In the genomic region with DNA sequence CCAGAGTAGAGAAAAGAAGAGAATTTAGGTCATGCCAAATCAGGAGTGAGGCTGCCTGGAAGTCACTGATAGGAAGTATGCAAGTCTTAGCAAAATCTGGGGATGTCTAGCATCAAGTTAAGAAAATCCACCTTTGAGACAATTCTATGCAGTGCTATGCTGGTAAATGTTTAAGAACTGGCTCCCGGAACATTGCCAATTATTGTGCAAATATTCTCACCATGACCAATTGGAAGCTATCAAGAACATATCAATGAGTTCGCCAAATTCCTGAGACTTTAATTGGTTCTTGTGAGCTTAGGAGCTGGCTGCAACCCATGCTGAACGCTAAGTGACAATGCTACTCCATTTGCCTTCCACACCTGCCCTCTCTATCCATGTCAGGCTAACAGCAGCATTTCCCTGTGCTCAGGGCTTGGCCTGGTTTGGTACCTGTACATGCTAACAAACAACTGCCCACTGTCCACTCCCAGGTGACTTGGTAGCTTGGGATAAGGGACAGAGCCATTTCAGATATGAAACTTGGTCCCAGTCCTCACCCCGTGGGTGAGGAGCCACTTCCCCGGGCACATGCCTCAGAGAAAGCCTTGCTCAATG, we compare ENCODE assay signal across 18 cellular contexts.
A peak's percentile ranks its signal among the peaks of the same experiment; 100 is the strongest.
DNase-seq lines count a peak whose midpoint lies in the region; ATAC-seq, FAIRE-seq and TF ChIP-seq lines count a peak whose summit lies in the region.
"Had no signal": no experiment of that assay in that cellular context is flagged by ENCODE, and none has a peak within 500 bp of the region (broad histone marks: within the 10 kb centered on the region; RNA-seq: fewer than 3 reads in every experiment).

No MANE protein-coding gene starts in this region.

- no TSS peak for BruUV-seq in HepG2 (replicated peaks; lab: Mats Ljungman, UMichigan)

- H3K27ac ChIP-seq in liver (ENCODE audit: low read depth in 1 of 2, low read length in 2 of 2) (peak overlapping the region; percentile 55 to 72), HepG2 (ENCODE audit: extremely low read length, insufficient read depth, low read length) (no peak overlapping the region), neuronal stem cell (replicated peaks; ENCODE audit: low read length) (no peak overlapping the region)
- H3K27ac ChIP-seq: 22Rv1, GM23248, HL-60, RWPE1 had no signal

- no peaks in the 10 kb centered on the region for H3K4me1 Mint-ChIP-seq in activated CD4-positive, alpha-beta memory T cell treated with anti-CD3 and anti-CD28 coated beads, Interleukin-2, amount 10 ng/mL, durations not matched to agents 7 days and 5 days
- H3K4me1 Mint-ChIP-seq: B cell; CD4-positive, CD25-positive, alpha-beta regulatory T cell had no signal

- H3K79me2 ChIP-seq in HepG2 (ENCODE audit: insufficient read depth, low read length): no peaks in the 10 kb centered on the region

- CTCF ChIA-PET in HepG2 (lab: Yijun Ruan, JAX; ENCODE audit: low intra/inter-chr PET ratio, low total read pairs): no interaction called here
- CTCF ChIA-PET in activated CD4-positive, alpha-beta memory T cell treated with anti-CD3 and anti-CD28 coated beads, Interleukin-2, amount 10 ng/mL, durations not matched to agents 7 days and 5 days (lab: Charles Lee): no interaction called here

- POLR2A ChIA-PET in HepG2 (lab: Yijun Ruan, JAX): no interaction called here
- POLR2A ChIA-PET in activated CD4-positive, alpha-beta memory T cell treated with anti-CD3 and anti-CD28 coated beads, Interleukin-2, amount 10 ng/mL, durations not matched to agents 7 days and 5 days (lab: Charles Lee): no interaction called here

- H2BK5ac ChIP-seq in neuronal stem cell (ENCODE audit: low read length): no peak overlapping the region

- no peak overlapping the region for H3K4ac ChIP-seq in neuronal stem cell (ENCODE audit: low read length)

- no peak for DNase-seq in HepG2 (ENCODE audit: low spot score)
- peak; percentile 39 for DNase-seq in left kidney (ENCODE audit: low read depth, low spot score)
- DNase-seq in neuronal stem cell (ENCODE audit: low spot score): no peak
- no peak for DNase-seq in activated CD4-positive, alpha-beta memory T cell treated with anti-CD3 and anti-CD28 coated beads, Interleukin-2, amount 10 ng/mL, durations not matched to agents 7 days and 5 days
- no peak for DNase-seq in RKO (ENCODE audit: low spot score)
- DNase-seq: CD4-positive, CD25-positive, alpha-beta regulatory T cell; DMS79; GM23248; NCI-H187 treated with DMSO at 0.1 percent for 48 hours; NCI-H345; NCI-H526 treated with DMSO at 0.1 percent for 48 hours had no signal

- 65% methylated on average over 5 of the region's 5 CpGs for WGBS in liver
- 33% methylated on average over 4 of the region's 5 CpGs for WGBS in HepG2 (ENCODE audit: low lambda C conversion rate)
- WGBS in neuronal stem cell (ENCODE audit: extremely low coverage in 2 of 2, insufficient read length in 2 of 2, insufficient replicate concordance in 1 of 2), 2 donors: no CpG with 5 or more reads among the region's 5 CpGs

- H2BK120ac ChIP-seq in neuronal stem cell (ENCODE audit: low read depth, low read length): no peak overlapping the region

- H3K4me1 ChIP-seq in liver (ENCODE audit: control insufficient read depth in 4 of 4, insufficient read depth in 4 of 4, low read length in 3 of 4): peaks cover 0 to 62% (median 44%) of the 10 kb centered on the region in 4 donors
- peaks cover 23% of the 10 kb centered on the region for H3K4me1 ChIP-seq in HepG2 (ENCODE audit: insufficient read depth, low read length)
- H3K4me1 ChIP-seq in neuronal stem cell (ENCODE audit: control insufficient read depth in 2 of 2, insufficient read depth in 1 of 2, low read depth in 1 of 2, low read length in 2 of 2): peaks cover 0 to 1% of the 10 kb centered on the region in 2 donors

- H3K4me3 Mint-ChIP-seq in activated CD4-positive, alpha-beta memory T cell treated with anti-CD3 and anti-CD28 coated beads, Interleukin-2, amount 10 ng/mL, durations not matched to agents 7 days and 5 days: no peak overlapping the region
- H3K4me3 Mint-ChIP-seq: B cell; CD4-positive, CD25-positive, alpha-beta regulatory T cell had no signal

- H2AK5ac ChIP-seq in neuronal stem cell (ENCODE audit: low read depth, low read length): no peak overlapping the region

- H3K9ac ChIP-seq in liver (ENCODE audit: low read depth in 1 of 2, low read length in 2 of 2) (no peak overlapping the region), HepG2 (ENCODE audit: insufficient read depth, low read depth, low read length) (no peak overlapping the region), neuronal stem cell (ENCODE audit: low read depth, low read length, poor library complexity) (no peak overlapping the region)
- H3K9ac ChIP-seq: GM23248 had no signal

- no peak overlapping the region for H3K14ac ChIP-seq in neuronal stem cell (ENCODE audit: low read length)

- no peak overlapping the region for H2BK12ac ChIP-seq in neuronal stem cell (ENCODE audit: low read length)

- H3K4me3 ChIP-seq in liver (ENCODE audit: low read depth in 1 of 3, low read length in 3 of 3) (no peak overlapping the region), HepG2 (replicated peaks in 1 of 3; ENCODE audit: insufficient read depth in 1 of 3, low read depth in 2 of 3, low read length in 3 of 3) (no peak overlapping the region), neuronal stem cell (ENCODE audit: low read length in 2 of 2) (no peak overlapping the region)
- H3K4me3 ChIP-seq: GM23248 had no signal

- H3K9me3 ChIP-seq in liver (ENCODE audit: control insufficient read depth in 4 of 4, low read length in 3 of 4) (peaks cover 0 to 2% (median 0%) of the 10 kb centered on the region in 4 donors), HepG2 (ENCODE audit: low read length) (no peaks in the 10 kb centered on the region), neuronal stem cell (replicated peaks in 1 of 2; ENCODE audit: control insufficient read depth in 2 of 2, insufficient read depth in 1 of 2, low read depth in 1 of 2, low read length in 2 of 2) (no peaks in the 10 kb centered on the region)

- no peak overlapping the region for H4K91ac ChIP-seq in neuronal stem cell (ENCODE audit: low read depth, low read length, poor library complexity)

- H3K36me3 ChIP-seq in liver (ENCODE audit: control insufficient read depth in 4 of 4, insufficient read depth in 3 of 4, low read depth in 1 of 4, low read length in 3 of 4) (no peaks in the 10 kb centered on the region), HepG2 (replicated peaks in 1 of 2; ENCODE audit: control insufficient read depth in 1 of 2, insufficient read depth in 2 of 2, low read length in 2 of 2) (no peaks in the 10 kb centered on the region), neuronal stem cell (replicated peaks in 1 of 2; ENCODE audit: control insufficient read depth in 2 of 2, insufficient read depth in 2 of 2, low read length in 2 of 2) (no peaks in the 10 kb centered on the region)

- TF ChIP-seq POLR2A in HepG2 (IDR thresholded peaks at IDR 0.05; ENCODE audit: insufficient read depth in 1 of 2, low read depth in 2 of 2, low read length in 2 of 2): no peak

- H3K4me2 ChIP-seq in HepG2 (ENCODE audit: low read depth, low read length): no peak overlapping the region
- no peak overlapping the region for H3K4me2 ChIP-seq in neuronal stem cell (ENCODE audit: insufficient read depth, low read length, poor library complexity, severe bottlenecking)

- no peak overlapping the region for H3K27ac Mint-ChIP-seq in activated CD4-positive, alpha-beta memory T cell treated with anti-CD3 and anti-CD28 coated beads, Interleukin-2, amount 10 ng/mL, durations not matched to agents 7 days and 5 days
- H3K27ac Mint-ChIP-seq: B cell; CD4-positive, CD25-positive, alpha-beta regulatory T cell had no signal

- H3K27me3 ChIP-seq in liver (ENCODE audit: control insufficient read depth in 4 of 4, insufficient read depth in 4 of 4, low read length in 3 of 4) (no peaks in the 10 kb centered on the region), HepG2 (ENCODE audit: control insufficient read depth in 1 of 2, insufficient read depth in 2 of 2, low read length in 2 of 2) (no peaks in the 10 kb centered on the region; a peak in 1 of 5 replicates), neuronal stem cell (ENCODE audit: control insufficient read depth in 3 of 3, insufficient read depth in 3 of 3, low read depth in 1 of 3, low read length in 3 of 3) (peaks cover 0 to 13% (median 0%) of the 10 kb centered on the region in 3 experiments)

- peak overlapping the region; percentile 7 for H3K18ac ChIP-seq in neuronal stem cell (ENCODE audit: low read length)

- TF ChIP-seq CTCF in liver (IDR thresholded peaks at IDR 0.05; ENCODE audit: low read depth, low read length, missing input control): no peak
- no peak for TF ChIP-seq CTCF in HepG2 (CRISPR knock-in tag; IDR thresholded peaks at IDR 0.05)

- intact Hi-C loops in HepG2 (cut with micrococcal nuclease; ENCODE audit: unreplicated experiment): no loop called here

- H2AFZ ChIP-seq in HepG2 (ENCODE audit: low read length) (no peak overlapping the region), neuronal stem cell (ENCODE audit: low read length) (no peak overlapping the region)
- H2AFZ ChIP-seq: GM23248 had no signal

- no peak overlapping the region for H4K8ac ChIP-seq in neuronal stem cell (ENCODE audit: low read depth, low read length)

- H3K79me1 ChIP-seq in neuronal stem cell (ENCODE audit: low read depth, low read length): no peaks in the 10 kb centered on the region

- no peak for FAIRE-seq in HepG2 (lab: Jason Lieb, UNC)

- ATAC-seq in HepG2 (no peak), GM21786 (IDR thresholded peaks at IDR 0.05; ENCODE audit: unreplicated experiment) (no peak), GM21390 (IDR thresholded peaks at IDR 0.05; ENCODE audit: unreplicated experiment) (no peak)

- H3K36me3 Mint-ChIP-seq in activated CD4-positive, alpha-beta memory T cell treated with anti-CD3 and anti-CD28 coated beads, Interleukin-2, amount 10 ng/mL, durations not matched to agents 7 days and 5 days (ENCODE audit: low read depth): no peaks in the 10 kb centered on the region
- H3K36me3 Mint-ChIP-seq: CD4-positive, CD25-positive, alpha-beta regulatory T cell had no signal

- TF ChIP-seq EP300 in HepG2 (IDR thresholded peaks at IDR 0.05; ENCODE audit: low read depth in 2 of 2, low read length in 2 of 2) (no peak), HepG2 (CRISPR knock-in tag; IDR thresholded peaks at IDR 0.05; ENCODE audit: borderline replicate concordance) (no peak)

- H3K27me3 Mint-ChIP-seq in activated CD4-positive, alpha-beta memory T cell treated with anti-CD3 and anti-CD28 coated beads, Interleukin-2, amount 10 ng/mL, durations not matched to agents 7 days and 5 days: no peaks in the 10 kb centered on the region
- H3K27me3 Mint-ChIP-seq: CD4-positive, CD25-positive, alpha-beta regulatory T cell had no signal

- H3K9me3 Mint-ChIP-seq in activated CD4-positive, alpha-beta memory T cell treated with anti-CD3 and anti-CD28 coated beads, Interleukin-2, amount 10 ng/mL, durations not matched to agents 7 days and 5 days: no peaks in the 10 kb centered on the region

- H3K23ac ChIP-seq in neuronal stem cell (ENCODE audit: low read depth, low read length, poor library complexity): no peak overlapping the region

- no peaks in the 10 kb centered on the region for H4K20me1 ChIP-seq in HepG2 (ENCODE audit: insufficient read depth, low read length)

- in situ Hi-C loops in HepG2 (cut with HindIII; ENCODE audit: extremely low pct_ligation_motif_present, low pct_unique_long_range_greater_than_20kb): no loop called here

- TF ChIP-seq RAD21 in liver (IDR thresholded peaks at IDR 0.05) (peak in 1 of 2 donors; percentile 41), HepG2 (CRISPR knock-in tag; IDR thresholded peaks at IDR 0.05) (no peak)

- no peak overlapping the region for H2BK15ac ChIP-seq in neuronal stem cell (ENCODE audit: low read length)

Comparison
In these comparisons a context has a peak if more than half of its experiments do, and no peak if none do; other contexts are left out.
1. H3K27ac ChIP-seq: peak in liver (2 of 2); none in HepG2 (single experiment) and neuronal stem cell (single experiment).